In genomic region chr6:31377029-31377428, GRCh38 we compare ENCODE assay signal across 2 cellular contexts.
TF ChIP-seq lines count a peak whose summit lies in the region.

No MANE protein-coding gene starts in this region.

TF ChIP-seq in IMR-90, 13 proteins besides CTCF, POLR2A, EP300 and RAD21:
- TF ChIP-seq CHD1 (IDR thresholded peaks at IDR 0.05; ENCODE audit: low read depth, low read length), result no peak
- no peak for TF ChIP-seq NFE2L2 (IDR thresholded peaks at IDR 0.05; ENCODE audit: low read depth, low read length)
- no peak for TF ChIP-seq BHLHE40 (IDR thresholded peaks at IDR 0.05; ENCODE audit: low read depth, low read length)
- TF ChIP-seq USF2 (IDR thresholded peaks at IDR 0.05; ENCODE audit: low read depth, low read length), result no peak
- no peak for TF ChIP-seq SMC3 (IDR thresholded peaks at IDR 0.05; ENCODE audit: low read depth, low read length)
- TF ChIP-seq MAFK (IDR thresholded peaks at IDR 0.05; ENCODE audit: low read depth, low read length), result no peak
- TF ChIP-seq ELK1 (IDR thresholded peaks at IDR 0.05; ENCODE audit: borderline replicate concordance, low read depth, low read length), result no peak
- no peak for TF ChIP-seq MXI1 (IDR thresholded peaks at IDR 0.05; ENCODE audit: borderline replicate concordance, low read depth, low read length)
- TF ChIP-seq RCOR1 (IDR thresholded peaks at IDR 0.05; ENCODE audit: insufficient replicate concordance, low read length), result no peak

TF ChIP-seq in HepG2, 621 proteins besides CTCF, POLR2A, EP300 and RAD21:
- no peak for TF ChIP-seq ZNF503 (CRISPR knock-in tag; IDR thresholded peaks at IDR 0.05)
- no peak for TF ChIP-seq CREBL2 (CRISPR knock-in tag; IDR thresholded peaks at IDR 0.05; ENCODE audit: borderline replicate concordance)
